17 cellular contexts compared by ENCODE assay signal in genomic region chr11:116808262-116809175, GRCh38. TPM values are rescaled to one million over a fixed set of nuclear protein-coding genes. Genes with fewer than 3 reads are reported as not detected.
DNase-seq lines count a peak whose midpoint lies in the region; ATAC-seq and TF ChIP-seq lines count a peak whose summit lies in the region.
"Had no signal": no experiment of that assay in that cellular context is flagged by ENCODE, and none has a peak within 500 bp of the region (broad histone marks: within the 10 kb centered on the region; RNA-seq: fewer than 3 reads in every experiment).

No MANE protein-coding gene starts in this region.

- no peak for TF ChIP-seq POLR2A in prostate gland (IDR thresholded peaks at IDR 0.05)

- 65% methylated on average over 14 of the region's 14 CpGs for WGBS in prostate gland

- H3K27ac Mint-ChIP-seq in activated T-cell treated with anti-CD3 and anti-CD28 coated beads, Interleukin-2, amount 50 U/mL, for 72 hours: no peak overlapping the region
- H3K27ac Mint-ChIP-seq: B cell had no signal

- no peaks in the 10 kb centered on the region for H3K9me3 Mint-ChIP-seq in activated T-cell treated with anti-CD3 and anti-CD28 coated beads, Interleukin-2, amount 50 U/mL, for 72 hours

- H3K36me3 ChIP-seq in prostate gland: no peaks in the 10 kb centered on the region

- no peaks in the 10 kb centered on the region for H3K27me3 ChIP-seq in prostate gland (replicated peaks; ENCODE audit: insufficient read depth)

- no peaks in the 10 kb centered on the region for H3K36me3 Mint-ChIP-seq in activated T-cell treated with anti-CD3 and anti-CD28 coated beads, Interleukin-2, amount 50 U/mL, for 72 hours (ENCODE audit: insufficient read depth in 2 of 2)

- intact Hi-C loops in prostate gland (cut with DNase I): no loop called here
- intact Hi-C loops in Right ventricle myocardium superior (cut with DNase I): no loop called here

- H3K4me1 ChIP-seq in prostate gland (replicated peaks): no peaks in the 10 kb centered on the region

- TF ChIP-seq CTCF in C4-2B (conservative IDR thresholded peaks at IDR 0.05) (no peak), VCaP (conservative IDR thresholded peaks at IDR 0.05) (no peak), foreskin fibroblast (IDR thresholded peaks at IDR 0.05; ENCODE audit: low read depth, low read length) (no peak), prostate gland (IDR thresholded peaks at IDR 0.05) (no peak)

- H3K27ac ChIP-seq in C4-2B: peak overlapping the region; percentile 82
- peak overlapping the region; percentile 74 for H3K27ac ChIP-seq in VCaP
- H3K27ac ChIP-seq in prostate gland: peak overlapping the region; percentile 22 to 63
- H3K27ac ChIP-seq: SK-N-MC had no signal

- no peaks in the 10 kb centered on the region for H3K4me1 Mint-ChIP-seq in activated T-cell treated with anti-CD3 and anti-CD28 coated beads, Interleukin-2, amount 50 U/mL, for 72 hours (ENCODE audit: low read depth)
- H3K4me1 Mint-ChIP-seq: B cell had no signal

- DNase-seq in foreskin fibroblast (peak; percentile 57 to 76), prostate gland (ENCODE audit: low spot score) (peak; percentile 48), Right ventricle myocardium superior (no peak), GF-D8 (lab: John Stamatoyannopoulos, UW) (no peak), NCI-H2171 (lab: John Stamatoyannopoulos, UW) (no peak)
- no peak for DNase-seq in activated T-cell treated with anti-CD3 and anti-CD28 coated beads, Interleukin-2, amount 50 U/mL, for 72 hours
- DNase-seq: activated naive CD4-positive, alpha-beta T cell treated with Interleukin-2 at 50 U/mL for 16 hours; DMS53; nucleus accumbens had no signal

- H3K4me3 Mint-ChIP-seq in activated T-cell treated with anti-CD3 and anti-CD28 coated beads, Interleukin-2, amount 50 U/mL, for 72 hours: no peak overlapping the region
- H3K4me3 Mint-ChIP-seq: B cell had no signal

- ATAC-seq in activated T-cell treated with anti-CD3 and anti-CD28 coated beads, Interleukin-2, amount 50 U/mL, for 72 hours (replicated peaks in 1 of 2): no peak
- no peak for ATAC-seq in Right ventricle myocardium superior (ENCODE audit: poor library complexity)
- ATAC-seq: GM12878 had no signal

- H3K9me3 ChIP-seq in prostate gland: no peaks in the 10 kb centered on the region

- no peak overlapping the region for H3K4me3 ChIP-seq in foreskin fibroblast (ENCODE audit: low read depth in 1 of 2, low read length in 2 of 2)
- H3K4me3 ChIP-seq in prostate gland: no peak overlapping the region
- H3K4me3 ChIP-seq: GM12878, SK-N-MC had no signal

- no peaks in the 10 kb centered on the region for H3K27me3 Mint-ChIP-seq in activated T-cell treated with anti-CD3 and anti-CD28 coated beads, Interleukin-2, amount 50 U/mL, for 72 hours (ENCODE audit: low read depth)

RNA-seq across cellular contexts. Expression of gene APOA4, which starts 14.6 kb away (rescaled TPM):
- total RNA-seq in prostate gland: not detected
- total RNA-seq in activated T-cell treated with anti-CD3 and anti-CD28 coated beads, Interleukin-2, amount 50 U/mL, for 72 hours: not detected
- total RNA-seq in Right ventricle myocardium superior: not detected
- total RNA-seq: activated CD8-positive, alpha-beta memory T cell treated with anti-CD3 and anti-CD28 coated beads for 36 hours; B cell; cardiac septum; GM12878; temporal lobe had no signal

RNA-seq across cellular contexts. Expression of gene APOA5, which starts 16.8 kb away (rescaled TPM):
- total RNA-seq in prostate gland: under 1 TPM in 1 of 2 donors, not detected in 1; 0.87 TPM
- not detected for total RNA-seq in activated T-cell treated with anti-CD3 and anti-CD28 coated beads, Interleukin-2, amount 50 U/mL, for 72 hours
- not detected for total RNA-seq in Right ventricle myocardium superior
- total RNA-seq: activated CD8-positive, alpha-beta memory T cell treated with anti-CD3 and anti-CD28 coated beads for 36 hours; B cell; cardiac septum; temporal lobe had no signal

RNA-seq across cellular contexts. Expression of gene ZPR1, which starts 20.7 kb away (rescaled TPM):
- total RNA-seq in prostate gland: 10 to 100 TPM; 24.6 to 27.6 TPM
- total RNA-seq in activated T-cell treated with anti-CD3 and anti-CD28 coated beads, Interleukin-2, amount 50 U/mL, for 72 hours: 100 to 1,000 TPM in 1 of 2 donors, 10 to 100 TPM in 1; 77.6 to 106 TPM
- total RNA-seq in Right ventricle myocardium superior: 15.9 TPM

RNA-seq across cellular contexts. Expression of gene APOC3, which starts 21.2 kb away (rescaled TPM):
- total RNA-seq in prostate gland (not detected), Right ventricle myocardium superior (0.46 TPM)
- not detected for total RNA-seq in activated T-cell treated with anti-CD3 and anti-CD28 coated beads, Interleukin-2, amount 50 U/mL, for 72 hours
- total RNA-seq: activated CD8-positive, alpha-beta memory T cell treated with anti-CD3 and anti-CD28 coated beads for 36 hours; B cell; cardiac septum; temporal lobe had no signal

RNA-seq across cellular contexts. Expression of gene APOA1, which starts 28.9 kb away (rescaled TPM):
- total RNA-seq in prostate gland: 1,000 to 10,000 TPM in 1 of 2 donors, not detected in 1; 2,058 TPM
- not detected for total RNA-seq in activated T-cell treated with anti-CD3 and anti-CD28 coated beads, Interleukin-2, amount 50 U/mL, for 72 hours
- 8.4 TPM for total RNA-seq in Right ventricle myocardium superior
- total RNA-seq: B cell had no signal

Comparison
In these comparisons a context has a peak if more than half of its experiments do, and no peak if none do; other contexts are left out.
1. DNase-seq: peak in foreskin fibroblast (2 of 2) and prostate gland (single experiment); none in activated T-cell treated with anti-CD3 and anti-CD28 coated beads, Interleukin-2, amount 50 U/mL, for 72 hours (0 of 2), Right ventricle myocardium superior (single experiment), GF-D8 (single experiment) and NCI-H2171 (single experiment).
2. Peak in every context shown above with its lines, with median percentiles within 50 percentile points of each other: H3K27ac ChIP-seq.